In genomic region chr1:2389644-2390043, GRCh38 we compare ENCODE assay signal across 16 cellular contexts. TPM values are rescaled to one million over a fixed set of nuclear protein-coding genes. Genes with fewer than 3 reads are reported as not detected.
DNase-seq lines count a peak whose midpoint lies in the region; ATAC-seq and TF ChIP-seq lines count a peak whose summit lies in the region.
"Had no signal": no experiment of that assay in that cellular context is flagged by ENCODE, and none has a peak within 500 bp of the region (broad histone marks: within the 10 kb centered on the region; RNA-seq: fewer than 3 reads in every experiment).

No MANE protein-coding gene starts in this region.

- no peaks in the 10 kb centered on the region for H3K9me3 Mint-ChIP-seq in activated T-cell treated with anti-CD3 and anti-CD28 coated beads, Interleukin-2, amount 50 U/mL, for 4 hours
- H3K9me3 Mint-ChIP-seq in chondrocyte (ENCODE audit: low read depth) = no peaks in the 10 kb centered on the region

- no peak overlapping the region for H2AFZ ChIP-seq in OCI-LY7 (ENCODE audit: low read length)
- H2AFZ ChIP-seq: hepatocyte, parathyroid adenoma had no signal

- CTCF ChIA-PET in OCI-LY7 (lab: Charles Lee; ENCODE audit: unreplicated experiment) = no interaction called here

- H3K9me3 ChIP-seq in OCI-LY7 (ENCODE audit: low read length) (no peaks in the 10 kb centered on the region), thyroid gland (no peaks in the 10 kb centered on the region)
- H3K9me3 ChIP-seq: lower lobe of right lung, vagina had no signal

- no peak for TF ChIP-seq POLR2A in thyroid gland (IDR thresholded peaks at IDR 0.05)

- POLR2A ChIA-PET in OCI-LY7 (lab: Charles Lee) = interaction anchor here (1.6 kb wide), 1 partner anchor 200 kb away, joined by 5 read pairs; no protein-coding TSS in a partner anchor

- H3K36me3 Mint-ChIP-seq in activated T-cell treated with anti-CD3 and anti-CD28 coated beads, Interleukin-2, amount 50 U/mL, for 4 hours (ENCODE audit: insufficient read depth) = peaks cover 13% of the 10 kb centered on the region
- H3K36me3 Mint-ChIP-seq in chondrocyte (ENCODE audit: low read depth) = peaks cover 3% of the 10 kb centered on the region

- no peaks in the 10 kb centered on the region for H3K27me3 Mint-ChIP-seq in activated T-cell treated with anti-CD3 and anti-CD28 coated beads, Interleukin-2, amount 50 U/mL, for 4 hours (ENCODE audit: low read depth)
- no peaks in the 10 kb centered on the region for H3K27me3 Mint-ChIP-seq in chondrocyte (ENCODE audit: low read depth)

- peak overlapping the region; percentile 81 for H3K4me3 Mint-ChIP-seq in activated T-cell treated with anti-CD3 and anti-CD28 coated beads, Interleukin-2, amount 50 U/mL, for 4 hours
- H3K4me3 Mint-ChIP-seq in chondrocyte (ENCODE audit: unreplicated experiment) = peak overlapping the region; percentile 69

- H3K9me2 ChIP-seq in OCI-LY7 (ENCODE audit: insufficient read depth, low read length) = no peaks in the 10 kb centered on the region

- H3K27me3 ChIP-seq in thyroid gland = no peaks in the 10 kb centered on the region
- H3K27me3 ChIP-seq: cardiac muscle cell, hepatocyte, vagina had no signal

- no peak for ATAC-seq in activated T-cell treated with anti-CD3 and anti-CD28 coated beads, Interleukin-2, amount 50 U/mL, for 4 hours
- no peak for ATAC-seq in Right ventricle myocardium superior (ENCODE audit: poor library complexity)
- ATAC-seq: lower lobe of right lung had no signal

- peak overlapping the region; percentile 87 for H3K4me3 ChIP-seq in OCI-LY7 (ENCODE audit: low read depth, low read length, poor library complexity, severe bottlenecking)
- H3K4me3 ChIP-seq in skin epidermis = no peak overlapping the region
- no peak overlapping the region for H3K4me3 ChIP-seq in thyroid gland (replicated peaks in 1 of 3)
- H3K4me3 ChIP-seq: hepatocyte, lower lobe of right lung had no signal

- H3K4me2 ChIP-seq in OCI-LY7 (ENCODE audit: low read length) = peak overlapping the region; percentile 81

- no TSS peak for BruUV-seq in OCI-LY7 (replicated peaks; lab: Mats Ljungman, UMichigan)

- DNase-seq in activated T-cell treated with anti-CD3 and anti-CD28 coated beads, Interleukin-2, amount 50 U/mL, for 4 hours = no peak
- DNase-seq in activated T-cell treated with anti-CD3 and anti-CD28 coated beads for 4 hours = no peak
- DNase-seq in OCI-LY7 (ENCODE audit: low spot score) = peak; percentile 35
- DNase-seq in chondrocyte (ENCODE audit: low spot score) = peak; percentile 50
- DNase-seq in NCI-H774 (lab: John Stamatoyannopoulos, UW) = no peak
- DNase-seq in Right ventricle myocardium superior = no peak
- DNase-seq in thyroid gland = no peak
- DNase-seq: activated CD8-positive, alpha-beta memory T cell treated with anti-CD3 and anti-CD28 coated beads, Interleukin-2, amount 50 U/mL, for 48 hours; NCI-H2081 treated with DMSO at 0.1 percent for 48 hours; stimulated activated CD8-positive, alpha-beta memory T cell treated with anti-CD3 and anti-CD28 coated beads, Interleukin-4, amount 100 ng/mL, for 48 hours had no signal

- peak overlapping the region; percentile 70 for H3K27ac ChIP-seq in OCI-LY7 (ENCODE audit: low read depth, low read length, poor library complexity, severe bottlenecking)
- H3K27ac ChIP-seq in skin epidermis = peak overlapping the region in 12 of 21 experiments; percentile 20 to 97 (median 52)
- H3K27ac ChIP-seq in thyroid gland = no peak overlapping the region
- H3K27ac ChIP-seq: cardiac muscle cell, hepatocyte, lower lobe of right lung, parathyroid adenoma, vagina had no signal

- H3K36me3 ChIP-seq in OCI-LY7 (ENCODE audit: insufficient read depth, low read length) (peaks cover 20% of the 10 kb centered on the region), thyroid gland (peaks cover 0 to 3% of the 10 kb centered on the region in 2 donors)
- H3K36me3 ChIP-seq: cardiac muscle cell had no signal

- 92% methylated on average over 7 of the region's 7 CpGs for WGBS in thyroid gland, 2 donors

- H3K4me1 ChIP-seq in OCI-LY7 (ENCODE audit: insufficient read depth, low read length, poor library complexity, severe bottlenecking) (peaks cover 53% of the 10 kb centered on the region), thyroid gland (peaks cover 26 to 33% of the 10 kb centered on the region in 2 donors)

- H3K79me2 ChIP-seq in OCI-LY7 (ENCODE audit: insufficient read depth, low read depth, low read length) = peaks cover 32% of the 10 kb centered on the region

- peaks cover 5% of the 10 kb centered on the region; the same call in 1 of the 2 replicates for H4K20me1 ChIP-seq in OCI-LY7 (ENCODE audit: insufficient read depth, low read length)

- intact Hi-C loops in OCI-LY7 (cut with micrococcal nuclease; ENCODE audit: unreplicated experiment) = no loop called here
- intact Hi-C loops in Right ventricle myocardium superior (cut with DNase I) = no loop called here
- intact Hi-C loops in thyroid gland (cut with DNase I) = loop anchor here (10.0 kb wide), 1 partner anchor 75 kb away; no protein-coding TSS in a partner anchor

- no peak for TF ChIP-seq CTCF in OCI-LY7 (conservative IDR thresholded peaks at IDR 0.05; ENCODE audit: low read length)
- no peak for TF ChIP-seq CTCF in chondrocyte (IDR thresholded peaks at IDR 0.05)
- no peak for TF ChIP-seq CTCF in thyroid gland (IDR thresholded peaks at IDR 0.05)

- peaks cover 24% of the 10 kb centered on the region for H3K4me1 Mint-ChIP-seq in activated T-cell treated with anti-CD3 and anti-CD28 coated beads, Interleukin-2, amount 50 U/mL, for 4 hours (ENCODE audit: low read depth)
- H3K4me1 Mint-ChIP-seq in chondrocyte (ENCODE audit: low read depth) = peaks cover 33% of the 10 kb centered on the region

- H3K27ac Mint-ChIP-seq in chondrocyte (ENCODE audit: unreplicated experiment) = no peak overlapping the region

RNA-seq across cellular contexts. Expression of gene MORN1, which starts 1.7 kb away (rescaled TPM):
- total RNA-seq in activated T-cell treated with anti-CD3 and anti-CD28 coated beads, Interleukin-2, amount 50 U/mL, for 4 hours = 1 to 10 TPM; 6.4 to 7.0 (median 6.7) TPM
- total RNA-seq in OCI-LY7 (2014; rRNA removed; shearing (Covaris generic)) = 13.1 and 19.4 TPM in 2 replicates
- total RNA-seq in OCI-LY7 (2022) (23.6 and 29.7 TPM in 2 replicates), chondrocyte (6.7 to 10.0 TPM (median 8.1 TPM) in 3 replicates), Right ventricle myocardium superior (5.0 TPM), thyroid gland (10 to 100 TPM; 23.3 to 45.3 (median 33.8) TPM)

RNA-seq across cellular contexts. Expression of gene RER1, which starts 2.0 kb away (rescaled TPM):
- total RNA-seq in activated T-cell treated with anti-CD3 and anti-CD28 coated beads, Interleukin-2, amount 50 U/mL, for 4 hours = 100 to 1,000 TPM; 153 to 170 (median 170) TPM
- 54.4 and 60.5 TPM in 2 replicates for total RNA-seq in OCI-LY7 (2014; rRNA removed; shearing (Covaris generic))
- total RNA-seq in OCI-LY7 (2022) (113 and 138 TPM in 2 replicates), chondrocyte (158 to 177 TPM (median 175 TPM) in 3 replicates), Right ventricle myocardium superior (81.8 TPM), thyroid gland (100 to 1,000 TPM in 1 of 4 donors, 10 to 100 TPM in 3; 73.5 to 101 (median 83.7) TPM)

RNA-seq across cellular contexts. Expression of gene PEX10, which starts 22.7 kb away (rescaled TPM):
- 10 to 100 TPM; 23.4 to 23.6 (median 23.6) TPM for total RNA-seq in activated T-cell treated with anti-CD3 and anti-CD28 coated beads, Interleukin-2, amount 50 U/mL, for 4 hours
- 22.6 and 23.3 TPM in 2 replicates for total RNA-seq in OCI-LY7 (2014; rRNA removed; shearing (Covaris generic))
- total RNA-seq in OCI-LY7 (2022) (19.4 and 24.5 TPM in 2 replicates), chondrocyte (20.6 to 33.0 TPM (median 23.4 TPM) in 3 replicates), Right ventricle myocardium superior (15.2 TPM), thyroid gland (10 to 100 TPM; 25.0 to 35.2 (median 33.5) TPM)

Comparison
In these comparisons a context has a peak if more than half of its experiments do, and no peak if none do; other contexts are left out.
1. DNase-seq: peak in OCI-LY7 (single experiment) and chondrocyte (single experiment); none in activated T-cell treated with anti-CD3 and anti-CD28 coated beads, Interleukin-2, amount 50 U/mL, for 4 hours (single experiment), activated T-cell treated with anti-CD3 and anti-CD28 coated beads for 4 hours (single experiment), NCI-H774 (single experiment), Right ventricle myocardium superior (single experiment) and thyroid gland (0 of 2).
2. H3K27ac ChIP-seq: peak in OCI-LY7 (single experiment) and skin epidermis (12 of 21); none in thyroid gland (0 of 3).